Comparison of ENCODE assay signal across 17 cellular contexts in the genomic region with DNA sequence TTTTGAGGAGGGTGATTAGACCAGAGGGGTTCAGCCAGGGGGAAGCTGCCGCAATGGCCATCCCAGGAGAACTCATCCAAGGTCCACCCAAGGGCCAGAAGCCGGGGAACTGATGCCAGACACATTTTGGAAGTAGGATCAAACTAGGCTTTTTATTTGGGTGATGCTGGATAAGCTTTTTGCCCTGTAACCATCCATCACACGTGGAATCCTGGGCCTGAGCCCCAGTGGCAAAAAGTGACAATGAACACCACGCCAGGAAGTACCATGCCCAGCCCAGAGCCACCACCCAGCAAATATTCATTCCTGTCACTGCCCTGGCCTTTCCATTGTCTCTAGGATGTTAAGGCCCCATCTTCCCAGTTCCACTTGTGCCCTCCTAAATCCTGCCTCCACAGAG.
DNase-seq lines count a peak whose midpoint lies in the region; ATAC-seq and TF ChIP-seq lines count a peak whose summit lies in the region.
"Had no signal": no experiment of that assay in that cellular context is flagged by ENCODE, and none has a peak within 500 bp of the region (broad histone marks: within the 10 kb centered on the region; RNA-seq: fewer than 3 reads in every experiment).

No MANE protein-coding gene starts in this region.

- H3K27me3 Mint-ChIP-seq in MCF 10A (ENCODE audit: insufficient read depth, unreplicated experiment): no peaks in the 10 kb centered on the region
- H3K27me3 Mint-ChIP-seq in stimulated activated naive B cell treated with anti-CD40 and anti-IgM and Interleukin-4, amounts not matched to agents 10 μg/mL and 1 μg/mL and 100 μg/mL, for 72 hours: peaks cover 20 to 29% of the 10 kb centered on the region in 2 donors

- POLR2A ChIA-PET in MCF 10A (lab: Yijun Ruan, JAX): no interaction called here

- H3K9me3 Mint-ChIP-seq in MCF 10A (ENCODE audit: unreplicated experiment): no peaks in the 10 kb centered on the region
- no peaks in the 10 kb centered on the region for H3K9me3 Mint-ChIP-seq in stimulated activated naive B cell treated with anti-CD40 and anti-IgM and Interleukin-4, amounts not matched to agents 10 μg/mL and 1 μg/mL and 100 μg/mL, for 72 hours
- H3K9me3 Mint-ChIP-seq: CD4-positive, alpha-beta T cell; CD8-positive, alpha-beta T cell had no signal

- no peaks in the 10 kb centered on the region for H3K4me1 ChIP-seq in breast epithelium

- H3K4me1 Mint-ChIP-seq in MCF 10A (ENCODE audit: insufficient read depth, unreplicated experiment): peaks cover 36% of the 10 kb centered on the region
- peaks cover 3 to 4% of the 10 kb centered on the region in 2 donors for H3K4me1 Mint-ChIP-seq in stimulated activated naive B cell treated with anti-CD40 and anti-IgM and Interleukin-4, amounts not matched to agents 10 μg/mL and 1 μg/mL and 100 μg/mL, for 72 hours

- H3K4me3 Mint-ChIP-seq in MCF 10A (ENCODE audit: unreplicated experiment): no peak overlapping the region
- no peak overlapping the region for H3K4me3 Mint-ChIP-seq in stimulated activated naive B cell treated with anti-CD40 and anti-IgM and Interleukin-4, amounts not matched to agents 10 μg/mL and 1 μg/mL and 100 μg/mL, for 72 hours
- H3K4me3 Mint-ChIP-seq: B cell; CD4-positive, alpha-beta T cell; CD8-positive, alpha-beta T cell had no signal

- TF ChIP-seq CTCF in MCF 10A (IDR thresholded peaks at IDR 0.05; ENCODE audit: unreplicated experiment) (no peak), breast epithelium (IDR thresholded peaks at IDR 0.05) (no peak)

- no peak for TF ChIP-seq POLR2A in breast epithelium (IDR thresholded peaks at IDR 0.05)

- H3K27ac Mint-ChIP-seq in MCF 10A (ENCODE audit: low read depth, unreplicated experiment): peak overlapping the region; percentile 82
- H3K27ac Mint-ChIP-seq in stimulated activated naive B cell treated with anti-CD40 and anti-IgM and Interleukin-4, amounts not matched to agents 10 μg/mL and 1 μg/mL and 100 μg/mL, for 72 hours: peak overlapping the region; percentile 34
- H3K27ac Mint-ChIP-seq: B cell; CD4-positive, alpha-beta T cell; CD8-positive, alpha-beta T cell had no signal

- no peaks in the 10 kb centered on the region for H3K9me3 ChIP-seq in breast epithelium
- H3K9me3 ChIP-seq: BLaER1 treated with 17β-estradiol and CSF1 and Interleukin-3, amounts not matched to agents 10 nM and 100 nM; Caco-2 had no signal

- no TSS peak for BruUV-seq in MCF 10A (replicated peaks; lab: Mats Ljungman, UMichigan)

- DNase-seq in MCF 10A (ENCODE audit: unreplicated experiment) (no peak), breast epithelium (ENCODE audit: low spot score in 2 of 2) (no peak), mesenteric fat pad (ENCODE audit: low spot score) (peak; percentile 72), Right ventricle myocardium superior (no peak)
- no peak for DNase-seq in stimulated activated naive B cell treated with anti-CD40 and anti-IgM and Interleukin-4, amounts not matched to agents 10 μg/mL and 1 μg/mL and 100 μg/mL, for 72 hours
- DNase-seq: 8988T; AML-193; Caco-2; Calu3; CD4-positive, alpha-beta T cell; CD8-positive, alpha-beta T cell; DMS79 treated with DMSO at 0.1 percent for 48 hours; GF-D8 had no signal

- intact Hi-C loops in MCF 10A (cut with micrococcal nuclease) (no loop called here), breast epithelium (cut with DNase I; ENCODE audit: low total_unique reads) (no loop called here), Right ventricle myocardium superior (cut with DNase I) (loop anchor here (10.0 kb wide), 1 partner anchor 234 kb away; no protein-coding TSS in a partner anchor)

- H3K36me3 Mint-ChIP-seq in MCF 10A (ENCODE audit: insufficient read depth, unreplicated experiment): peaks cover 47% of the 10 kb centered on the region
- H3K36me3 Mint-ChIP-seq in stimulated activated naive B cell treated with anti-CD40 and anti-IgM and Interleukin-4, amounts not matched to agents 10 μg/mL and 1 μg/mL and 100 μg/mL, for 72 hours: no peaks in the 10 kb centered on the region
- H3K36me3 Mint-ChIP-seq: CD8-positive, alpha-beta T cell had no signal

- ATAC-seq in stimulated activated naive B cell treated with anti-CD40 and anti-IgM and Interleukin-4, amounts not matched to agents 10 μg/mL and 1 μg/mL and 100 μg/mL, for 72 hours (replicated peaks): no peak
- ATAC-seq in GM21367 (IDR thresholded peaks at IDR 0.05; ENCODE audit: unreplicated experiment): no peak
- ATAC-seq in Right ventricle myocardium superior (ENCODE audit: poor library complexity): no peak
- ATAC-seq: CD8-positive, alpha-beta T cell had no signal

- CTCF ChIA-PET in MCF 10A (lab: Yijun Ruan, JAX): interaction anchor here (0.9 kb wide), 1 partner anchor 12 kb away, joined by 3 read pairs; no protein-coding TSS in a partner anchor

- no peaks in the 10 kb centered on the region for H3K27me3 ChIP-seq in breast epithelium
- H3K27me3 ChIP-seq: BLaER1 treated with 17β-estradiol and CSF1 and Interleukin-3, amounts not matched to agents 10 nM and 100 nM had no signal

- no peak overlapping the region for H3K27ac ChIP-seq in breast epithelium
- H3K27ac ChIP-seq: BLaER1 treated with 17β-estradiol and CSF1 and Interleukin-3, amounts not matched to agents 10 nM and 100 nM; C4-2B had no signal

- H3K36me3 ChIP-seq in breast epithelium: no peaks in the 10 kb centered on the region
- H3K36me3 ChIP-seq: BLaER1 treated with 17β-estradiol and CSF1 and Interleukin-3, amounts not matched to agents 10 nM and 100 nM had no signal

- no peak overlapping the region for H3K4me3 ChIP-seq in breast epithelium
- H3K4me3 ChIP-seq: BLaER1 treated with 17β-estradiol and CSF1 and Interleukin-3, amounts not matched to agents 10 nM and 100 nM had no signal
